28 cellular contexts compared by ENCODE assay signal in the genomic region with DNA sequence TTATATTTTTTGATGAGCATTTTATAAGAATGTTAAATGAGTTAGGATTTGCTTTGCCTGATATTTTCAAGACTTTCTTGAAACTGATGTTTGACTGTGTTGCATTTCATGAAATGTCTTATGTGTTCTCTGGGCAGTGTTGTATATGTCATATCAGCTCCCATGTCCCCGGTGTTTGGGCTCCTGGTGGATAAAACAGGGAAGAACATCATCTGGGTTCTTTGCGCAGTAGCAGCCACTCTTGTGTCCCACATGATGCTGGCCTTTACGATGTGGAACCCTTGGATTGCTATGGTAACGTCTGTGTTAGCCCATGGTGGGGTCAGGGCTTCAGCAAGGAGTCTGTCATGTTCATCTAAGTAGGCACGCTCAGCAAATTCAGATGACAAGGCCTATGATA.
"Had no signal": no experiment of that assay in that cellular context is flagged by ENCODE, and none has a peak within 500 bp of the region (broad histone marks: within the 10 kb centered on the region; RNA-seq: fewer than 3 reads in every experiment).

No MANE protein-coding gene starts in this region.

- H3K9me3 ChIP-seq: ovary, psoas muscle, right lobe of liver, sigmoid colon, stomach, thoracic aorta, thyroid gland, tibial nerve, upper lobe of left lung, uterus had no signal

- H3K4me1 ChIP-seq: neural progenitor cell, parathyroid adenoma, psoas muscle, right lobe of liver, sigmoid colon, stomach, thyroid gland, tibial nerve, upper lobe of left lung, uterus had no signal

- H2AFZ ChIP-seq: neural progenitor cell, parathyroid adenoma had no signal

- H3K27ac Mint-ChIP-seq: natural killer cell; nephron; neural progenitor cell; progenitor cell of endocrine pancreas; stimulated activated effector memory CD8-positive, alpha-beta T cell treated with anti-CD3 and anti-CD28 coated beads, Interleukin-12 subunit alpha, Interleukin-12 subunit beta, amount 100 ng/mL, for 72 hours; stimulated activated naive B cell treated with anti-CD40 and anti-IgM and Interleukin-4, amounts not matched to agents 10 μg/mL and 1 μg/mL and 100 μg/mL, for 72 hours; stimulated activated naive CD8-positive, alpha-beta T cell treated with anti-CD3 and anti-CD28 coated beads, Interleukin-15, Interleukin-2, amounts not matched to agents 100 ng/mL and 50 ng/mL, for 24 hours had no signal

- H3K27ac ChIP-seq: neural progenitor cell, ovary, parathyroid adenoma, psoas muscle, right lobe of liver, sigmoid colon, stomach, thoracic aorta, thyroid gland, tibial nerve, upper lobe of left lung, uterus had no signal

- FAIRE-seq: small intestine had no signal

- H3K9me3 Mint-ChIP-seq: natural killer cell; nephron; neural progenitor cell; stimulated activated effector memory CD8-positive, alpha-beta T cell treated with anti-CD3 and anti-CD28 coated beads, Interleukin-12 subunit alpha, Interleukin-12 subunit beta, amount 100 ng/mL, for 72 hours; stimulated activated naive B cell treated with anti-CD40 and anti-IgM and Interleukin-4, amounts not matched to agents 10 μg/mL and 1 μg/mL and 100 μg/mL, for 72 hours; stimulated activated naive CD8-positive, alpha-beta T cell treated with anti-CD3 and anti-CD28 coated beads, Interleukin-15, Interleukin-2, amounts not matched to agents 100 ng/mL and 50 ng/mL, for 24 hours had no signal

- H3K27me3 Mint-ChIP-seq: progenitor cell of endocrine pancreas; stimulated activated naive B cell treated with anti-CD40 and anti-IgM and Interleukin-4, amounts not matched to agents 10 μg/mL and 1 μg/mL and 100 μg/mL, for 72 hours; stimulated activated naive CD8-positive, alpha-beta T cell treated with anti-CD3 and anti-CD28 coated beads, Interleukin-15, Interleukin-2, amounts not matched to agents 100 ng/mL and 50 ng/mL, for 24 hours had no signal

- H3K4me1 Mint-ChIP-seq: natural killer cell; nephron; neural progenitor cell; stimulated activated effector memory CD8-positive, alpha-beta T cell treated with anti-CD3 and anti-CD28 coated beads, Interleukin-12 subunit alpha, Interleukin-12 subunit beta, amount 100 ng/mL, for 72 hours had no signal

- H3K36me3 ChIP-seq: neural progenitor cell, ovary, uterus had no signal

- H3K79me2 ChIP-seq: parathyroid adenoma had no signal

- H3K4me2 ChIP-seq: neural progenitor cell had no signal

- H3K4me3 Mint-ChIP-seq: natural killer cell; nephron; neural progenitor cell; stimulated activated effector memory CD8-positive, alpha-beta T cell treated with anti-CD3 and anti-CD28 coated beads, Interleukin-12 subunit alpha, Interleukin-12 subunit beta, amount 100 ng/mL, for 72 hours; stimulated activated naive B cell treated with anti-CD40 and anti-IgM and Interleukin-4, amounts not matched to agents 10 μg/mL and 1 μg/mL and 100 μg/mL, for 72 hours; stimulated activated naive CD8-positive, alpha-beta T cell treated with anti-CD3 and anti-CD28 coated beads, Interleukin-15, Interleukin-2, amounts not matched to agents 100 ng/mL and 50 ng/mL, for 24 hours had no signal

- H3K27me3 ChIP-seq: neural progenitor cell, ovary, right lobe of liver, sigmoid colon, stomach, thyroid gland, tibial nerve, upper lobe of left lung, uterus had no signal

- H3K4me3 ChIP-seq: neural progenitor cell, ovary, psoas muscle, right lobe of liver, sigmoid colon, stomach, thoracic aorta, thyroid gland, tibial nerve, upper lobe of left lung, uterus had no signal

- DNase-seq: natural killer cell; occipital lobe; ovary; posterior cingulate gyrus; psoas muscle; right cardiac atrium; right lobe of liver; sigmoid colon; small intestine; stimulated activated CD4-positive, alpha-beta T cell treated with anti-CD3 and anti-CD28 coated beads, Interleukin-15, amount 100 ng/mL, for 24 hours; stimulated activated CD4-positive, alpha-beta T cell treated with anti-CD3 and anti-CD28 coated beads, Interleukin-2, amount 100 ng/mL, for 24 hours; stimulated activated CD4-positive, alpha-beta T cell treated with anti-CD3 and anti-CD28 coated beads, Interleukin-2, amount 100 ng/mL, for 48 hours; stimulated activated CD4-positive, alpha-beta T cell treated with anti-CD3 and anti-CD28 coated beads, Interleukin-4, amount 100 ng/mL, for 24 hours; stimulated activated naive B cell treated with anti-CD40 and anti-IgM and Interleukin-4, amounts not matched to agents 10 μg/mL and 1 μg/mL and 100 μg/mL, for 72 hours; stimulated activated naive CD4-positive, alpha-beta T cell treated with Interleukin-2 at 50 U/mL for 16 hours; stomach; thyroid gland; trophoblast cell; upper lobe of left lung; uterus had no signal

- H3K9ac ChIP-seq: neural progenitor cell, parathyroid adenoma had no signal

- ATAC-seq: natural killer cell; psoas muscle; right cardiac atrium; right lobe of liver; stimulated activated effector memory CD8-positive, alpha-beta T cell treated with anti-CD3 and anti-CD28 coated beads, Interleukin-12 subunit alpha, Interleukin-12 subunit beta, amount 100 ng/mL, for 72 hours; stimulated activated naive B cell treated with anti-CD40 and anti-IgM and Interleukin-4, amounts not matched to agents 10 μg/mL and 1 μg/mL and 100 μg/mL, for 72 hours had no signal
